Comparison of ENCODE assay signal across 20 cellular contexts in the genomic region with DNA sequence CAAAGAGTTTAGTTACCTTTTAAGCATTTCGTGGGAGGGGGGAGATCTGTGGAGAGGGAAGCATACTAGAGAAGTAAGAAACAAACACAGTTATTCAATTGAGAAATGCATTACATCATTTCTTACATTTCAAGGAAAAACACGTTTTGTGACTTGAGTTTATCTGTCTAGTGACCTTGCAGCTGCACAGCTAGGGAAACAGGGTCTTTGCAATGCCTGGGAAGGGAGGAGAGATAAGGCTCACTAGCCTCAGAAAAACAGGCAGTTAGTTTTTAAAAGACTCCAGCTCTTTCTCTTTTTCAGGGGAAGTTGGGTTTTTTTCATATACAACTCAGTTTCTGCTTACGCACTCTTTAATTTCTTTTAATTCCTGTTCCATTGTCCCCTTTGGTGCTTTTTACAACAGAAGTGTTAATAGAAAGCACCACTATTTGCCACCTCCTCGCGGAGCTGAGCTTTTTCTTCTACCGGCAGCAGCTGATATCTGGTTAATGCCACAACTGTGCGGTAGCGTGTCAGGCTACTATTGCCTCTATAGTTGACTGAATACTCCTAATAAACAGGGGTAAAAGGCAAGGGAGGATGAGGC. TPM values are rescaled to one million over a fixed set of nuclear protein-coding genes. Genes with fewer than 3 reads are reported as not detected.
DNase-seq lines count a peak whose midpoint lies in the region; ATAC-seq, FAIRE-seq and TF ChIP-seq lines count a peak whose summit lies in the region.
"Had no signal": no experiment of that assay in that cellular context is flagged by ENCODE, and none has a peak within 500 bp of the region (broad histone marks: within the 10 kb centered on the region; RNA-seq: fewer than 3 reads in every experiment).

No MANE protein-coding gene starts in this region.

- FAIRE-seq in astrocyte (lab: Jason Lieb, UNC) = no peak

- H3K79me2 ChIP-seq in astrocyte (ENCODE audit: insufficient read depth, low read length) = no peaks in the 10 kb centered on the region
- H3K79me2 ChIP-seq in smooth muscle cell (ENCODE audit: low read depth) = no peaks in the 10 kb centered on the region

- H3K27ac Mint-ChIP-seq in astrocyte (ENCODE audit: unreplicated experiment) = no peak overlapping the region
- H3K27ac Mint-ChIP-seq in activated CD8-positive, alpha-beta memory T cell treated with anti-CD3 and anti-CD28 coated beads, Interleukin-2, amount 10 ng/mL, durations not matched to agents 7 days and 5 days = no peak overlapping the region
- H3K27ac Mint-ChIP-seq: CD4-positive, CD25-positive, alpha-beta regulatory T cell; GM23338 had no signal

- TF ChIP-seq CTCF in astrocyte (IDR thresholded peaks at IDR 0.05; ENCODE audit: insufficient read depth, low read depth, low read length) (no peak), liver (IDR thresholded peaks at IDR 0.05; ENCODE audit: low read depth, low read length, missing input control) (no peak), smooth muscle cell (IDR thresholded peaks at IDR 0.05; ENCODE audit: borderline replicate concordance, insufficient read depth, poor library complexity, severe bottlenecking) (no peak)

- no peak overlapping the region for H2AFZ ChIP-seq in astrocyte (ENCODE audit: low read depth, low read length)
- H2AFZ ChIP-seq in smooth muscle cell (ENCODE audit: low read depth) = peak overlapping the region; percentile 1
- H2AFZ ChIP-seq: GM23338 had no signal

- peak overlapping the region; percentile 20 for H3K4me3 Mint-ChIP-seq in astrocyte (ENCODE audit: unreplicated experiment)
- H3K4me3 Mint-ChIP-seq in activated CD8-positive, alpha-beta memory T cell treated with anti-CD3 and anti-CD28 coated beads, Interleukin-2, amount 10 ng/mL, durations not matched to agents 7 days and 5 days = no peak overlapping the region
- H3K4me3 Mint-ChIP-seq: CD4-positive, CD25-positive, alpha-beta regulatory T cell; GM23338 had no signal

- H3K36me3 ChIP-seq in astrocyte (ENCODE audit: insufficient read depth, low read length) (no peaks in the 10 kb centered on the region), liver (ENCODE audit: control insufficient read depth in 4 of 4, insufficient read depth in 3 of 4, low read depth in 1 of 4, low read length in 3 of 4) (peaks cover 0 to 9% (median 2%) of the 10 kb centered on the region in 4 donors), smooth muscle cell (ENCODE audit: low read depth) (no peaks in the 10 kb centered on the region)
- H3K36me3 ChIP-seq: Peyer's patch had no signal

- H3K27ac ChIP-seq in astrocyte (ENCODE audit: low read depth, low read length) (no peak overlapping the region), liver (ENCODE audit: low read depth in 1 of 2, low read length in 2 of 2) (peak overlapping the region; percentile 46 to 51), smooth muscle cell (ENCODE audit: low read depth) (no peak overlapping the region)
- H3K27ac ChIP-seq: HL-60, Peyer's patch had no signal

- no peak overlapping the region for H3K9ac ChIP-seq in astrocyte (ENCODE audit: low read length)
- H3K9ac ChIP-seq in liver (ENCODE audit: low read depth in 1 of 2, low read length in 2 of 2) = peak overlapping the region in 1 of 2 donors; percentile 14
- no peak overlapping the region for H3K9ac ChIP-seq in smooth muscle cell (ENCODE audit: low read depth)

- no peak for ATAC-seq in activated CD8-positive, alpha-beta memory T cell treated with anti-CD3 and anti-CD28 coated beads, Interleukin-2, amount 10 ng/mL, durations not matched to agents 7 days and 5 days
- no peak for ATAC-seq in left cardiac atrium
- ATAC-seq: GM23338 had no signal

- WGBS in liver = 68% methylated on average over 8 of the region's 8 CpGs
- 49% methylated on average over 8 of the region's 8 CpGs for WGBS in smooth muscle cell (ENCODE audit: low lambda C conversion rate)

- TF ChIP-seq RAD21 in liver (IDR thresholded peaks at IDR 0.05) = no peak

- H3K27me3 Mint-ChIP-seq in astrocyte (ENCODE audit: low read depth, unreplicated experiment) = peaks cover 9% of the 10 kb centered on the region
- peaks cover 22% of the 10 kb centered on the region for H3K27me3 Mint-ChIP-seq in activated CD8-positive, alpha-beta memory T cell treated with anti-CD3 and anti-CD28 coated beads, Interleukin-2, amount 10 ng/mL, durations not matched to agents 7 days and 5 days

- H3K9me3 ChIP-seq in astrocyte (ENCODE audit: insufficient read depth, low read depth, low read length) (no peaks in the 10 kb centered on the region), liver (ENCODE audit: control insufficient read depth in 4 of 4, low read length in 3 of 4) (no peaks in the 10 kb centered on the region), smooth muscle cell (replicated peaks; ENCODE audit: low read depth) (no peaks in the 10 kb centered on the region)
- H3K9me3 ChIP-seq: Peyer's patch had no signal

- no peaks in the 10 kb centered on the region for H3K9me3 Mint-ChIP-seq in astrocyte (ENCODE audit: unreplicated experiment)
- no peaks in the 10 kb centered on the region for H3K9me3 Mint-ChIP-seq in activated CD8-positive, alpha-beta memory T cell treated with anti-CD3 and anti-CD28 coated beads, Interleukin-2, amount 10 ng/mL, durations not matched to agents 7 days and 5 days (ENCODE audit: low read depth)
- H3K9me3 Mint-ChIP-seq: GM23338 had no signal

- intact Hi-C loops in left cardiac atrium (cut with DNase I) = no loop called here

- H3K4me1 ChIP-seq in astrocyte (ENCODE audit: insufficient read depth, low read length) (no peaks in the 10 kb centered on the region), liver (ENCODE audit: control insufficient read depth in 4 of 4, insufficient read depth in 4 of 4, low read length in 3 of 4) (peaks cover 7 to 42% (median 36%) of the 10 kb centered on the region in 4 donors), smooth muscle cell (ENCODE audit: low read depth) (no peaks in the 10 kb centered on the region)

- no peaks in the 10 kb centered on the region for H4K20me1 ChIP-seq in astrocyte (ENCODE audit: insufficient read depth, low read length)
- H4K20me1 ChIP-seq in smooth muscle cell (ENCODE audit: low read depth) = no peaks in the 10 kb centered on the region

- DNase-seq in OCI-M1 (lab: John Stamatoyannopoulos, UW) (peak; percentile 99), astrocyte (ENCODE audit: low read depth) (no peak), smooth muscle cell (lab: John Stamatoyannopoulos, UW; ENCODE audit: unreplicated experiment) (no peak), SK-N-DZ (ENCODE audit: low spot score) (no peak), left cardiac atrium (no peak)
- DNase-seq in activated CD8-positive, alpha-beta memory T cell treated with anti-CD3 and anti-CD28 coated beads, Interleukin-2, amount 10 ng/mL, durations not matched to agents 7 days and 5 days = no peak
- DNase-seq: ACHN; CD4-positive, CD25-positive, alpha-beta regulatory T cell; DMS79 treated with DMSO at 0.1 percent for 48 hours; GDM1; KBM-7; NCI-H1092 treated with DMSO at 0.1 percent for 48 hours; NCI-H1694; NCI-H82; Peyer's patch; SHP77 treated with DMSO at 0.1 percent for 48 hours had no signal

- H3K36me3 Mint-ChIP-seq in astrocyte (ENCODE audit: low read depth, unreplicated experiment) = no peaks in the 10 kb centered on the region
- H3K36me3 Mint-ChIP-seq in activated CD8-positive, alpha-beta memory T cell treated with anti-CD3 and anti-CD28 coated beads, Interleukin-2, amount 10 ng/mL, durations not matched to agents 7 days and 5 days = no peaks in the 10 kb centered on the region
- H3K36me3 Mint-ChIP-seq: CD4-positive, CD25-positive, alpha-beta regulatory T cell had no signal

- no peaks in the 10 kb centered on the region for H3F3A ChIP-seq in smooth muscle cell (ENCODE audit: low read depth)

- CTCF ChIA-PET in activated CD8-positive, alpha-beta memory T cell treated with anti-CD3 and anti-CD28 coated beads, Interleukin-2, amount 10 ng/mL, durations not matched to agents 7 days and 5 days (lab: Charles Lee) = interaction anchor here (0.6 kb wide), 1 partner anchor 318 kb away, joined by 3 read pairs; no protein-coding TSS in a partner anchor

- H3K4me2 ChIP-seq in astrocyte (ENCODE audit: low read length) (no peak overlapping the region), smooth muscle cell (peak overlapping the region; percentile 69)
- H3K4me2 ChIP-seq: GM23338 had no signal

- no peaks in the 10 kb centered on the region for H3K4me1 Mint-ChIP-seq in astrocyte (ENCODE audit: low read depth, unreplicated experiment)
- peaks cover 3% of the 10 kb centered on the region for H3K4me1 Mint-ChIP-seq in activated CD8-positive, alpha-beta memory T cell treated with anti-CD3 and anti-CD28 coated beads, Interleukin-2, amount 10 ng/mL, durations not matched to agents 7 days and 5 days

- peaks cover 11% of the 10 kb centered on the region for H3K27me3 ChIP-seq in astrocyte (ENCODE audit: insufficient read depth, low read length)
- H3K27me3 ChIP-seq in liver (ENCODE audit: control insufficient read depth in 4 of 4, insufficient read depth in 4 of 4, low read length in 3 of 4) = no peaks in the 10 kb centered on the region
- no peaks in the 10 kb centered on the region for H3K27me3 ChIP-seq in smooth muscle cell (ENCODE audit: low read depth)
- H3K27me3 ChIP-seq: Peyer's patch had no signal

- H3K4me3 ChIP-seq in astrocyte (ENCODE audit: insufficient read depth, low read depth, low read length) (no peak overlapping the region), liver (ENCODE audit: low read depth in 1 of 3, low read length in 3 of 3) (no peak overlapping the region), smooth muscle cell (no peak overlapping the region)
- H3K4me3 ChIP-seq: GM23338, Peyer's patch had no signal

RNA-seq across cellular contexts. Expression of gene CYP3A43, which starts 5.6 kb away (rescaled TPM):
- total RNA-seq in astrocyte = not detected in 2 replicates
- 10 to 100 TPM in 1 of 2 donors, under 1 TPM in 1; 0.61 to 75.3 TPM for total RNA-seq in liver
- polyA plus RNA-seq in liver = 10 to 100 TPM in 1 of 2 donors, 1 to 10 TPM in 1; 4.6 to 35.1 TPM
- total RNA-seq in smooth muscle cell = not detected in 2 replicates
- polyA plus RNA-seq in smooth muscle cell = not detected in 2 replicates
- not detected for total RNA-seq in activated CD8-positive, alpha-beta memory T cell treated with anti-CD3 and anti-CD28 coated beads, Interleukin-2, amount 10 ng/mL, durations not matched to agents 7 days and 5 days
- not detected in 2 replicates for polyA plus RNA-seq in SK-N-DZ (2014; cell fraction: cytosol; rRNA removed)
- polyA plus RNA-seq in SK-N-DZ (2014; cell fraction: nucleus; rRNA removed) = not detected in 2 replicates
- under 1 TPM in 1 of 2 donors, not detected in 1; 0.16 TPM for total RNA-seq in left cardiac atrium
- total RNA-seq: CD4-positive, CD25-positive, alpha-beta regulatory T cell; GM23338; M059J had no signal
- polyA plus RNA-seq: CD4-positive, CD25-positive, alpha-beta regulatory T cell; GM23338 had no signal

RNA-seq across cellular contexts. Expression of gene OR2AE1, which starts 43.5 kb away (rescaled TPM):
- total RNA-seq in astrocyte (not detected in 2 replicates), liver (under 1 TPM in 1 of 2 donors, not detected in 1; 0.25 TPM), smooth muscle cell (not detected in 2 replicates), left cardiac atrium (under 1 TPM in 1 of 2 donors, not detected in 1; 0.24 TPM)
- polyA plus RNA-seq in liver (not detected), smooth muscle cell (not detected in 2 replicates)
- under 1 TPM in 1 of 2 experiments, not detected in 1; 0.47 TPM for total RNA-seq in activated CD8-positive, alpha-beta memory T cell treated with anti-CD3 and anti-CD28 coated beads, Interleukin-2, amount 10 ng/mL, durations not matched to agents 7 days and 5 days
- polyA plus RNA-seq in SK-N-DZ (2014; cell fraction: cytosol; rRNA removed) = not detected in 2 replicates
- polyA plus RNA-seq in SK-N-DZ (2014; cell fraction: nucleus; rRNA removed) = not detected in 2 replicates
- total RNA-seq: GM23338, M059J, Peyer's patch had no signal
- polyA plus RNA-seq: CD4-positive, CD25-positive, alpha-beta regulatory T cell; GM23338 had no signal

RNA-seq across cellular contexts. Expression of gene CYP3A4, which starts 49.4 kb away (rescaled TPM):
- not detected in 2 replicates for total RNA-seq in astrocyte
- total RNA-seq in liver = 100 to 1,000 TPM in 1 of 2 donors, under 1 TPM in 1; 0.51 to 138 TPM
- 1,000 to 10,000 TPM in 1 of 2 donors, 100 to 1,000 TPM in 1; 440 to 1,082 TPM for polyA plus RNA-seq in liver
- total RNA-seq in smooth muscle cell = not detected in 2 replicates
- polyA plus RNA-seq in smooth muscle cell = not detected in 2 replicates
- not detected for total RNA-seq in activated CD8-positive, alpha-beta memory T cell treated with anti-CD3 and anti-CD28 coated beads, Interleukin-2, amount 10 ng/mL, durations not matched to agents 7 days and 5 days
- polyA plus RNA-seq in SK-N-DZ (2014; cell fraction: cytosol; rRNA removed) = not detected in 2 replicates
- not detected in 2 replicates for polyA plus RNA-seq in SK-N-DZ (2014; cell fraction: nucleus; rRNA removed)
- under 1 TPM; 0.32 to 0.34 TPM for total RNA-seq in left cardiac atrium
- total RNA-seq: CD4-positive, CD25-positive, alpha-beta regulatory T cell; GM23338 had no signal
- polyA plus RNA-seq: CD4-positive, CD25-positive, alpha-beta regulatory T cell; GM23338 had no signal

Comparison
In these comparisons a context has a peak if more than half of its experiments do, and no peak if none do; other contexts are left out.
1. H3K27ac ChIP-seq: peak in liver (2 of 2); none in astrocyte (single experiment) and smooth muscle cell (single experiment).